In the genomic region with DNA sequence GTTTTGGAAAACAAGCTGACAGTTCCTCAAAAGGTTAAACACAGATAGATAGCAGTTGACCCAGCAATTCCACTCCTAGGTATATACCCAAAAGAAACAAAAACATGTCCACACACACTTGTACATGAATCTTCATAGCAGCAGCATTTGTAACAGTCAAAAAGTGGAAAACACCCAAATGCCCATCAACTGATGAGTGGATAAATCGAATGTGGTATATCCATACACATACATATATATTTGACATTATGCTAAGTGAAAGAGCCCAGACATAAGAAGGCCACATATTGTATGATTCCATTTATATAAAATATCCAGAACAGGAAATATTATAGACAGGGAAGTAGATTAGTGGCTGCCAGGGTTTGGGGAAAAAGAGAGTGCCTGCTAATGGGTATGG, we compare ENCODE assay signal across 11 cellular contexts. TPM values are rescaled to one million over a fixed set of nuclear protein-coding genes. Genes with fewer than 3 reads are reported as not detected.
"Had no signal": no experiment of that assay in that cellular context is flagged by ENCODE, and none has a peak within 500 bp of the region (broad histone marks: within the 10 kb centered on the region; RNA-seq: fewer than 3 reads in every experiment).

No MANE protein-coding gene starts in this region.

- H3K27ac ChIP-seq: GM23248 had no signal

- H3K4me3 ChIP-seq: GM23248, GM23338, HAP-1 had no signal

- H3K36me3 ChIP-seq: HAP-1 had no signal

- H3K4me2 ChIP-seq: GM23338 had no signal

- H3K9ac ChIP-seq: GM23248 had no signal

- ATAC-seq: GM23338, HCT116 had no signal

- H3K9me3 ChIP-seq: HAP-1 had no signal

- DNase-seq: GM23248, GOT3, H7, H9, HCEC 1CT, HFFc6 had no signal

- H3K4me3 Mint-ChIP-seq: GM23338, H9, HFFc6 had no signal

- H3K9me3 Mint-ChIP-seq: GM23338, H9, HFFc6 had no signal

- H2AFZ ChIP-seq: GM23248, GM23338 had no signal

RNA-seq across cellular contexts. Expression of a gene that starts 51.4 kb away (rescaled TPM):
- total RNA-seq: GM23248, GM23338, H1, H4, H7 had no signal
- polyA plus RNA-seq: GM23248, GM23338, H1 had no signal
